30 cellular contexts compared by ENCODE assay signal in genomic region chr4:157607996-157608395, GRCh38.
"Had no signal": no experiment of that assay in that cellular context is flagged by ENCODE, and none has a peak within 500 bp of the region (broad histone marks: within the 10 kb centered on the region; RNA-seq: fewer than 3 reads in every experiment).

No MANE protein-coding gene starts in this region.

- H3K27me3 ChIP-seq: neural progenitor cell, ovary, right lobe of liver, sigmoid colon, spleen, suprapubic skin, thyroid gland, tibial nerve, upper lobe of left lung, vagina had no signal

- FAIRE-seq: urothelium cell line had no signal

- H3K9me3 ChIP-seq: psoas muscle, right lobe of liver, sigmoid colon, spleen, suprapubic skin, thoracic aorta, thyroid gland, upper lobe of left lung, vagina had no signal

- H3K36me3 ChIP-seq: neural progenitor cell, ovary, right lobe of liver, sigmoid colon, spleen, suprapubic skin, thoracic aorta, thyroid gland, tibial nerve, upper lobe of left lung, vagina had no signal

- H3K27ac ChIP-seq: neural progenitor cell, ovary, parathyroid adenoma, psoas muscle, right lobe of liver, sigmoid colon, spleen, suprapubic skin, thoracic aorta, thyroid gland, tibial nerve, upper lobe of left lung, vagina had no signal

- H3K4me1 ChIP-seq: neural progenitor cell, parathyroid adenoma, psoas muscle, right lobe of liver, sigmoid colon, spleen, suprapubic skin, thyroid gland, tibial nerve, upper lobe of left lung, vagina had no signal

- H3K4me3 ChIP-seq: neural progenitor cell, ovary, psoas muscle, right lobe of liver, sigmoid colon, smooth muscle cell, spleen, suprapubic skin, thoracic aorta, thyroid gland, tibial nerve, upper lobe of left lung, vagina had no signal

- DNase-seq: naive thymus-derived CD4-positive, alpha-beta T cell; natural killer cell; occipital lobe; ovary; posterior cingulate gyrus; psoas muscle; right cardiac atrium; right lobe of liver; sigmoid colon; spleen; stimulated activated CD4-positive, alpha-beta T cell treated with anti-CD3 and anti-CD28 coated beads, Interleukin-12 subunit alpha, Interleukin-12 subunit beta, amount 100 ng/mL, for 4 hours; stimulated activated CD4-positive, alpha-beta T cell treated with anti-CD3 and anti-CD28 coated beads, Interleukin-1b, Interleukin-23, amount 100 ng/mL, for 48 hours; stimulated activated CD4-positive, alpha-beta T cell treated with anti-CD3 and anti-CD28 coated beads, Interleukin-4, amount 100 ng/mL, for 1 hour; stimulated activated CD4-positive, alpha-beta T cell treated with anti-CD3 and anti-CD28 coated beads, Interleukin-4, amount 100 ng/mL, for 4 hours; stimulated activated CD8-positive, alpha-beta memory T cell treated with anti-CD3 and anti-CD28 coated beads, Interleukin-4, amount 100 ng/mL, for 48 hours; stimulated activated naive CD4-positive, alpha-beta T cell; stimulated activated naive CD8-positive, alpha-beta T cell treated with anti-CD3 and anti-CD28 coated beads, Interleukin-15, amount 100 ng/mL, for 72 hours; stimulated activated naive CD8-positive, alpha-beta T cell treated with anti-CD3 and anti-CD28 coated beads, Interleukin-15, Interleukin-2, amounts not matched to agents 100 U/mL and 50 U/mL, for 24 hours; substantia nigra; thyroid gland; trophoblast cell; upper lobe of left lung had no signal
